In genomic region chr3:100400424-100400781, GRCh38 we compare ENCODE assay signal across 8 cellular contexts. TPM values are rescaled to one million over a fixed set of nuclear protein-coding genes. Genes with fewer than 3 reads are reported as not detected.
DNase-seq lines count a peak whose midpoint lies in the region; ATAC-seq, FAIRE-seq and TF ChIP-seq lines count a peak whose summit lies in the region.

No MANE protein-coding gene starts in this region.

- H3K4me1 ChIP-seq in HepG2 (ENCODE audit: insufficient read depth, low read length) = peaks cover 56% of the 10 kb centered on the region

- H3K4me3 ChIP-seq in cardiac fibroblast (replicated peaks in 1 of 2; ENCODE audit: low read depth in 2 of 2, low read length in 2 of 2) = peak overlapping the region; percentile 83 to 88
- peak overlapping the region; percentile 92 to 99 (median 96) for H3K4me3 ChIP-seq in HepG2 (replicated peaks in 1 of 3; ENCODE audit: insufficient read depth in 1 of 3, low read depth in 2 of 3, low read length in 3 of 3)

- CTCF ChIA-PET in activated CD4-positive, alpha-beta T cell treated with anti-CD3 and anti-CD28 coated beads for 36 hours (lab: Charles Lee) = interaction anchor here (0.6 to 2.9 kb wide), 4 partner anchors 9 to 449 kb away, joined by 3 to 12 read pairs (median 6); partner anchors contain the start of gene TBC1D23
- CTCF ChIA-PET in HepG2 (lab: Yijun Ruan, JAX; ENCODE audit: low intra/inter-chr PET ratio, low total read pairs) = no interaction called here

- H2AFZ ChIP-seq in HepG2 (ENCODE audit: low read length) = no peak overlapping the region

- H3K36me3 ChIP-seq in HepG2 (replicated peaks in 1 of 2; ENCODE audit: control insufficient read depth in 1 of 2, insufficient read depth in 2 of 2, low read length in 2 of 2) = no peaks in the 10 kb centered on the region; a peak in 1 of 5 replicates

- WGBS in HepG2 (ENCODE audit: low lambda C conversion rate) = 0% methylated on average over 5 of the region's 22 CpGs

- no peaks in the 10 kb centered on the region for H3K9me3 ChIP-seq in HepG2 (ENCODE audit: low read length)

- in situ Hi-C loops in HepG2 (cut with HindIII; ENCODE audit: extremely low pct_ligation_motif_present, low pct_unique_long_range_greater_than_20kb) = no loop called here

- FAIRE-seq in HepG2 (lab: Jason Lieb, UNC) = no peak

- H3K4me3 Mint-ChIP-seq in activated CD4-positive, alpha-beta T cell treated with anti-CD3 and anti-CD28 coated beads for 36 hours = peak overlapping the region; percentile 78

- peaks cover 88% of the 10 kb centered on the region for H3K79me2 ChIP-seq in HepG2 (ENCODE audit: insufficient read depth, low read length)

- peak; percentile 47 for ATAC-seq in activated CD4-positive, alpha-beta T cell treated with anti-CD3 and anti-CD28 coated beads for 36 hours
- peak; percentile 4 for ATAC-seq in HG03095 (IDR thresholded peaks at IDR 0.05; ENCODE audit: unreplicated experiment)
- peak; percentile 40 for ATAC-seq in HepG2

- intact Hi-C loops in activated CD4-positive, alpha-beta T cell treated with anti-CD3 and anti-CD28 coated beads for 36 hours (cut with DNase I, micrococcal nuclease) = loop anchor here (1.0 to 10.0 kb wide), 7 partner anchors 132 to 1498 kb away; partner anchors contain the start of genes CMSS1 (in 2 of the 2), ZBTB11 (in 2 of the 2) and DCBLD2 (in 1 of the 2)
- intact Hi-C loops in HepG2 (cut with micrococcal nuclease; ENCODE audit: unreplicated experiment) = loop anchor here (2.0 to 10.0 kb wide), 2 partner anchors 66 to 326 kb away; partner anchors contain the start of gene NIT2

- TF ChIP-seq RAD21 in HepG2 (CRISPR knock-in tag; IDR thresholded peaks at IDR 0.05) = no peak

- DNase-seq in activated CD4-positive, alpha-beta T cell treated with anti-CD3 and anti-CD28 coated beads for 36 hours = peak; percentile 75
- no peak for DNase-seq in activated CD4-positive, alpha-beta T cell treated with anti-CD3 and anti-CD28 coated beads for 1 hour
- DNase-seq in T-helper 1 cell (peak; percentile 8 to 65 (median 18)), cardiac fibroblast (ENCODE audit: low read depth in 2 of 2) (peak in 1 of 2 donors; percentile 11), HepG2 (ENCODE audit: low spot score) (peak; percentile 16), SHP77 treated with DMSO at 0.1 percent for 48 hours (lab: John Stamatoyannopoulos, UW) (no peak)
- DNase-seq in stimulated activated CD8-positive, alpha-beta memory T cell treated with anti-CD3 and anti-CD28 coated beads, Interleukin-15, amount 100 ng/mL, for 48 hours (ENCODE audit: low read depth in 2 of 2) = peak; percentile 9 to 17

- POLR2A ChIA-PET in activated CD4-positive, alpha-beta T cell treated with anti-CD3 and anti-CD28 coated beads for 36 hours (lab: Charles Lee) = interaction anchor here (0.6 to 0.9 kb wide), 2 partner anchors 140 to 309 kb away, joined by 4 to 6 read pairs; partner anchors contain the start of genes TBC1D23 and TFG
- POLR2A ChIA-PET in HepG2 (lab: Yijun Ruan, JAX) = interaction anchor here (1.1 to 3.7 kb wide), 8 partner anchors 9 to 92 kb away, joined by 3 to 44 read pairs (median 12); partner anchors contain the start of genes NIT2 and TMEM45A

- TF ChIP-seq CTCF in cardiac fibroblast (IDR thresholded peaks at IDR 0.05; ENCODE audit: low read depth, low read length) (no peak), HepG2 (CRISPR knock-in tag; IDR thresholded peaks at IDR 0.05) (no peak)

- no peak for TF ChIP-seq POLR2A in HepG2 (IDR thresholded peaks at IDR 0.05; ENCODE audit: insufficient read depth in 1 of 2, low read depth in 2 of 2, low read length in 2 of 2)

- peaks cover 28% of the 10 kb centered on the region for H4K20me1 ChIP-seq in HepG2 (ENCODE audit: insufficient read depth, low read length)

- peak overlapping the region; percentile 93 for H3K27ac ChIP-seq in HepG2 (ENCODE audit: extremely low read length, insufficient read depth, low read length)

- H3K27me3 ChIP-seq in HepG2 (ENCODE audit: control insufficient read depth in 1 of 2, insufficient read depth in 2 of 2, low read length in 2 of 2) = no peaks in the 10 kb centered on the region; a peak in 1 of 5 replicates

- peak overlapping the region; percentile 91 for H3K9ac ChIP-seq in HepG2 (ENCODE audit: insufficient read depth, low read depth, low read length)

- peaks cover 20% of the 10 kb centered on the region for H3K36me3 Mint-ChIP-seq in activated CD4-positive, alpha-beta T cell treated with anti-CD3 and anti-CD28 coated beads for 36 hours (ENCODE audit: low read depth)

- peaks cover 52% of the 10 kb centered on the region for H3K4me1 Mint-ChIP-seq in activated CD4-positive, alpha-beta T cell treated with anti-CD3 and anti-CD28 coated beads for 36 hours

- BruUV-seq in HepG2 (replicated peaks; lab: Mats Ljungman, UMichigan) = no TSS peak

- TF ChIP-seq EP300 in HepG2 (IDR thresholded peaks at IDR 0.05; ENCODE audit: low read depth in 2 of 2, low read length in 2 of 2) (no peak), HepG2 (CRISPR knock-in tag; IDR thresholded peaks at IDR 0.05; ENCODE audit: borderline replicate concordance) (no peak)

- H3K9me3 Mint-ChIP-seq in activated CD4-positive, alpha-beta T cell treated with anti-CD3 and anti-CD28 coated beads for 36 hours (ENCODE audit: low read depth) = no peaks in the 10 kb centered on the region

- H3K27ac Mint-ChIP-seq in activated CD4-positive, alpha-beta T cell treated with anti-CD3 and anti-CD28 coated beads for 36 hours = peak overlapping the region; percentile 96

- no peaks in the 10 kb centered on the region for H3K27me3 Mint-ChIP-seq in activated CD4-positive, alpha-beta T cell treated with anti-CD3 and anti-CD28 coated beads for 36 hours

- peak overlapping the region; percentile 87 for H3K4me2 ChIP-seq in HepG2 (ENCODE audit: low read depth, low read length)

TF ChIP-seq in HepG2, 621 proteins besides CTCF, POLR2A, EP300 and RAD21 (continues in another document):
- TF ChIP-seq HMG20A (CRISPR knock-in tag; IDR thresholded peaks at IDR 0.05; ENCODE audit: borderline replicate concordance) (no peak), ELF4 (CRISPR knock-in tag; IDR thresholded peaks at IDR 0.05; ENCODE audit: borderline replicate concordance) (no peak)

RNA-seq across cellular contexts. Expression of gene TOMM70, which starts 0.5 kb away (rescaled TPM):
- 10 to 100 TPM; 54.0 to 54.1 TPM for total RNA-seq in activated CD4-positive, alpha-beta T cell treated with anti-CD3 and anti-CD28 coated beads for 36 hours
- total RNA-seq in HepG2 (2016; rRNA removed; fragmentation: Illumina TruSeq; extraction: Trizol) = 77.2 and 95.2 TPM in 2 replicates
- total RNA-seq in HepG2 (2016; cell fraction: cytosol; rRNA removed; fragmentation: Illumina TruSeq; extraction: Trizol; ENCODE audit: low read depth) = 6.5 and 9.2 TPM in 2 replicates
- total RNA-seq in HepG2 (2016; cell fraction: insoluble cytoplasmic fraction; rRNA removed; fragmentation: Illumina TruSeq; extraction: Trizol) = 75.3 and 96.0 TPM in 2 replicates
- total RNA-seq in HepG2 (2016; cell fraction: membrane; rRNA removed; fragmentation: Illumina TruSeq; extraction: Trizol) = 31.5 and 33.7 TPM in 2 replicates
- total RNA-seq in HepG2 (2016; cell fraction: nucleus; rRNA removed; fragmentation: Illumina TruSeq; extraction: Trizol) = 50.1 and 54.0 TPM in 2 replicates
- 20.7 and 27.0 TPM in 2 replicates for polyA plus RNA-seq in HepG2 (2011; rRNA removed)
- polyA plus RNA-seq in HepG2 (2011; cell fraction: cytosol; rRNA removed) = 11.9 and 15.5 TPM in 2 replicates
- 8.0 and 10.2 TPM in 2 replicates for polyA plus RNA-seq in HepG2 (2011; cell fraction: nucleus; rRNA removed)
- 30.9 and 42.1 TPM in 2 replicates for polyA plus RNA-seq in HepG2 (2012)
- 3.9 and 4.3 TPM in 2 replicates for polyA plus RNA-seq in HepG2 (2016; cell fraction: cytosol; fragmentation: Illumina TruSeq; extraction: Trizol; ENCODE audit: low read depth)
- 74.4 and 75.6 TPM in 2 replicates for polyA plus RNA-seq in HepG2 (2016; cell fraction: insoluble cytoplasmic fraction; fragmentation: Illumina TruSeq; extraction: Trizol; ENCODE audit: low read depth)
- polyA plus RNA-seq in HepG2 (2016; cell fraction: membrane; fragmentation: Illumina TruSeq; extraction: Trizol; ENCODE audit: low read depth) = 14.2 and 15.7 TPM in 2 replicates
- polyA plus RNA-seq in HepG2 (2016; cell fraction: nucleus; fragmentation: Illumina TruSeq; extraction: Trizol; ENCODE audit: insufficient read depth, low read depth) = 44.0 and 46.4 TPM in 2 replicates
- polyA minus RNA-seq in HepG2 (2011; rRNA and poly(A)+ RNA removed; ENCODE audit: low replicate concordance) = 24.9 and 26.6 TPM in 2 replicates
- polyA minus RNA-seq in HepG2 (2011; cell fraction: cytosol; rRNA and poly(A)+ RNA removed) = 41.5 and 45.5 TPM in 2 replicates
- 43.3 and 46.1 TPM in 2 replicates for polyA minus RNA-seq in HepG2 (2011; cell fraction: nucleus; rRNA and poly(A)+ RNA removed)

RNA-seq across cellular contexts. Expression of gene LNP1, which starts 0.9 kb away (rescaled TPM):
- total RNA-seq in activated CD4-positive, alpha-beta T cell treated with anti-CD3 and anti-CD28 coated beads for 36 hours = 1 to 10 TPM; 1.7 TPM
- 6.0 and 7.0 TPM in 2 replicates for total RNA-seq in HepG2 (2016; rRNA removed; fragmentation: Illumina TruSeq; extraction: Trizol)
- total RNA-seq in HepG2 (2016; cell fraction: cytosol; rRNA removed; fragmentation: Illumina TruSeq; extraction: Trizol; ENCODE audit: low read depth) = 3.0 and 3.4 TPM in 2 replicates
- 6.4 and 6.6 TPM in 2 replicates for total RNA-seq in HepG2 (2016; cell fraction: insoluble cytoplasmic fraction; rRNA removed; fragmentation: Illumina TruSeq; extraction: Trizol)
- 7.4 and 9.1 TPM in 2 replicates for total RNA-seq in HepG2 (2016; cell fraction: membrane; rRNA removed; fragmentation: Illumina TruSeq; extraction: Trizol)
- total RNA-seq in HepG2 (2016; cell fraction: nucleus; rRNA removed; fragmentation: Illumina TruSeq; extraction: Trizol) = 10.3 and 12.6 TPM in 2 replicates
- polyA plus RNA-seq in HepG2 (2011; rRNA removed) = 3.4 and 3.6 TPM in 2 replicates
- polyA plus RNA-seq in HepG2 (2011; cell fraction: cytosol; rRNA removed) = 4.9 and 6.1 TPM in 2 replicates
- 7.0 and 8.3 TPM in 2 replicates for polyA plus RNA-seq in HepG2 (2011; cell fraction: nucleus; rRNA removed)
- polyA plus RNA-seq in HepG2 (2012) = 3.7 and 5.4 TPM in 2 replicates
- polyA plus RNA-seq in HepG2 (2016; cell fraction: cytosol; fragmentation: Illumina TruSeq; extraction: Trizol; ENCODE audit: low read depth) = 2.3 and 3.0 TPM in 2 replicates
- 6.5 and 7.3 TPM in 2 replicates for polyA plus RNA-seq in HepG2 (2016; cell fraction: insoluble cytoplasmic fraction; fragmentation: Illumina TruSeq; extraction: Trizol; ENCODE audit: low read depth)
- polyA plus RNA-seq in HepG2 (2016; cell fraction: membrane; fragmentation: Illumina TruSeq; extraction: Trizol; ENCODE audit: low read depth) = 6.5 and 6.9 TPM in 2 replicates
- 4.8 and 5.0 TPM in 2 replicates for polyA plus RNA-seq in HepG2 (2016; cell fraction: nucleus; fragmentation: Illumina TruSeq; extraction: Trizol; ENCODE audit: insufficient read depth, low read depth)
- 9.4 and 11.0 TPM in 2 replicates for polyA minus RNA-seq in HepG2 (2011; rRNA and poly(A)+ RNA removed; ENCODE audit: low replicate concordance)
- 4.6 and 6.0 TPM in 2 replicates for polyA minus RNA-seq in HepG2 (2011; cell fraction: cytosol; rRNA and poly(A)+ RNA removed)
- 49.2 and 56.0 TPM in 2 replicates for polyA minus RNA-seq in HepG2 (2011; cell fraction: nucleus; rRNA and poly(A)+ RNA removed)

Comparison
In these comparisons a context has a peak if more than half of its experiments do, and no peak if none do; other contexts are left out.
1. DNase-seq: peak in activated CD4-positive, alpha-beta T cell treated with anti-CD3 and anti-CD28 coated beads for 36 hours (single experiment), T-helper 1 cell (5 of 5), HepG2 (single experiment) and stimulated activated CD8-positive, alpha-beta memory T cell treated with anti-CD3 and anti-CD28 coated beads, Interleukin-15, amount 100 ng/mL, for 48 hours (2 of 2); none in activated CD4-positive, alpha-beta T cell treated with anti-CD3 and anti-CD28 coated beads for 1 hour (single experiment) and SHP77 treated with DMSO at 0.1 percent for 48 hours (single experiment).
2. Peak in every context shown above with its lines, with median percentiles within 50 percentile points of each other: ATAC-seq.